ENCODE assay signal across 17 cellular contexts in genomic region chr17:59757881-59758385, GRCh38. TPM values are rescaled to one million over a fixed set of nuclear protein-coding genes. Genes with fewer than 3 reads are reported as not detected.
DNase-seq lines count a peak whose midpoint lies in the region; ATAC-seq and TF ChIP-seq lines count a peak whose summit lies in the region.
"Had no signal": no experiment of that assay in that cellular context is flagged by ENCODE, and none has a peak within 500 bp of the region (broad histone marks: within the 10 kb centered on the region; RNA-seq: fewer than 3 reads in every experiment).

No MANE protein-coding gene starts in this region.

- H3K27ac Mint-ChIP-seq in Caco-2 (ENCODE audit: unreplicated experiment): peak overlapping the region; percentile 44
- H3K27ac Mint-ChIP-seq in activated naive CD8-positive, alpha-beta T cell: peak overlapping the region; percentile 97

- H3K4me1 ChIP-seq in Caco-2 (peaks cover 66% of the 10 kb centered on the region), osteoblast (ENCODE audit: insufficient read depth, low read length) (peaks cover 63% of the 10 kb centered on the region)

- ATAC-seq in HG03139 (IDR thresholded peaks at IDR 0.05; ENCODE audit: unreplicated experiment): no peak
- ATAC-seq: left ventricle myocardium superior had no signal

- H3K27me3 ChIP-seq in Caco-2 (replicated peaks; ENCODE audit: control insufficient read depth, insufficient read depth, low read length) (no peaks in the 10 kb centered on the region), osteoblast (ENCODE audit: insufficient read depth, low read length) (no peaks in the 10 kb centered on the region)

- BruUV-seq in Caco-2 (replicated peaks; lab: Mats Ljungman, UMichigan): no TSS peak

- intact Hi-C loops in Caco-2 (cut with micrococcal nuclease; ENCODE audit: unreplicated experiment): no loop called here

- CTCF ChIA-PET in Caco-2 (lab: Charles Lee): interaction anchor here (0.6 kb wide), 1 partner anchor 16 kb away, joined by 3 read pairs; no protein-coding TSS in a partner anchor

- no peak for TF ChIP-seq CTCF in Caco-2 (IDR thresholded peaks at IDR 0.05; ENCODE audit: insufficient read depth in 1 of 2, low read depth in 1 of 2, low read length in 1 of 2, severe bottlenecking in 1 of 2, unreplicated experiment in 1 of 2)
- no peak for TF ChIP-seq CTCF in osteoblast (IDR thresholded peaks at IDR 0.05; ENCODE audit: extremely low read depth, low read depth, low read length)

- H3K36me3 ChIP-seq in Caco-2 (ENCODE audit: control insufficient read depth, insufficient read depth, low read length) (peaks cover 1% of the 10 kb centered on the region), osteoblast (ENCODE audit: insufficient read depth, low read length) (no peaks in the 10 kb centered on the region)
- H3K36me3 ChIP-seq: thoracic aorta had no signal

- peaks cover 72% of the 10 kb centered on the region for H3K36me3 Mint-ChIP-seq in Caco-2 (ENCODE audit: insufficient read depth, unreplicated experiment)
- H3K36me3 Mint-ChIP-seq in activated naive CD8-positive, alpha-beta T cell: peaks cover 20% of the 10 kb centered on the region

- H2AFZ ChIP-seq in osteoblast (ENCODE audit: low read length): no peak overlapping the region

- no peaks in the 10 kb centered on the region for H4K20me1 ChIP-seq in osteoblast (ENCODE audit: insufficient read depth, low read length)

- no peaks in the 10 kb centered on the region for H3K27me3 Mint-ChIP-seq in Caco-2 (ENCODE audit: insufficient read depth, unreplicated experiment)
- no peaks in the 10 kb centered on the region for H3K27me3 Mint-ChIP-seq in activated naive CD8-positive, alpha-beta T cell

- H3K4me3 ChIP-seq in Caco-2 (ENCODE audit: low read depth, low read length): no peak overlapping the region
- no peak overlapping the region for H3K4me3 ChIP-seq in osteoblast (ENCODE audit: insufficient read depth, low read length)
- H3K4me3 ChIP-seq: thoracic aorta had no signal

- no peak overlapping the region for H3K4me3 Mint-ChIP-seq in Caco-2 (ENCODE audit: unreplicated experiment)
- no peak overlapping the region for H3K4me3 Mint-ChIP-seq in activated naive CD8-positive, alpha-beta T cell

- POLR2A ChIA-PET in Caco-2 (lab: Charles Lee): interaction anchor here (0.6 to 0.9 kb wide), 2 partner anchors 80 to 444 kb away, joined by 4 to 9 read pairs; no protein-coding TSS in a partner anchor

- H3K4me2 ChIP-seq in osteoblast (ENCODE audit: insufficient read depth, low read length): no peak overlapping the region

- H3K9me3 Mint-ChIP-seq in Caco-2 (ENCODE audit: unreplicated experiment): peaks cover 9% of the 10 kb centered on the region
- H3K9me3 Mint-ChIP-seq in activated naive CD8-positive, alpha-beta T cell (ENCODE audit: low read depth): no peaks in the 10 kb centered on the region

- peaks cover 49% of the 10 kb centered on the region for H3K4me1 Mint-ChIP-seq in Caco-2 (ENCODE audit: low read depth, unreplicated experiment)
- peaks cover 71% of the 10 kb centered on the region for H3K4me1 Mint-ChIP-seq in activated naive CD8-positive, alpha-beta T cell (ENCODE audit: low read depth)

- H3K9me3 ChIP-seq in Caco-2 (peaks cover 6% of the 10 kb centered on the region; the same call in 1 of the 2 replicates), osteoblast (ENCODE audit: low read depth, low read length) (no peaks in the 10 kb centered on the region)
- H3K9me3 ChIP-seq: thoracic aorta had no signal

- peak overlapping the region; percentile 99 for H3K27ac ChIP-seq in osteoblast (ENCODE audit: low read depth, low read length)
- H3K27ac ChIP-seq: C4-2B had no signal

- DNase-seq in NCI-H1694 (lab: John Stamatoyannopoulos, UW): peak; percentile 3
- DNase-seq in NCI-H1694 treated with DMSO at 0.1 percent for 48 hours (lab: John Stamatoyannopoulos, UW): no peak
- DNase-seq in Caco-2: no peak
- no peak for DNase-seq in osteoblast (ENCODE audit: insufficient read length, low spot score, missing footprints)
- no peak for DNase-seq in DMS53 (lab: John Stamatoyannopoulos, UW)
- DNase-seq in NCI-H2227 (lab: John Stamatoyannopoulos, UW; ENCODE audit: unreplicated experiment): no peak
- DNase-seq: 8988T, amniotic stem cell, cerebellar nuclear complex, foreskin fibroblast, left ventricle myocardium superior, NCI-H1417 treated with DMSO at 0.1 percent for 48 hours, NCI-H510A treated with DMSO at 0.1 percent for 48 hours had no signal

- H3K79me2 ChIP-seq in osteoblast (ENCODE audit: insufficient read depth, low read length): peaks cover 38% of the 10 kb centered on the region

RNA-seq across cellular contexts. Expression of gene VMP1, which starts 50.5 kb away (rescaled TPM):
- total RNA-seq in Caco-2 (2022) (277 and 297 TPM in 2 replicates), osteoblast (415 and 445 TPM in 2 replicates)

RNA-seq across cellular contexts. Expression of gene PTRH2, which starts 50.7 kb away (rescaled TPM):
- total RNA-seq in Caco-2 (2022): 36.1 and 36.6 TPM in 2 replicates
- total RNA-seq in osteoblast: 8.0 and 14.7 TPM in 2 replicates
